In the genomic region with DNA sequence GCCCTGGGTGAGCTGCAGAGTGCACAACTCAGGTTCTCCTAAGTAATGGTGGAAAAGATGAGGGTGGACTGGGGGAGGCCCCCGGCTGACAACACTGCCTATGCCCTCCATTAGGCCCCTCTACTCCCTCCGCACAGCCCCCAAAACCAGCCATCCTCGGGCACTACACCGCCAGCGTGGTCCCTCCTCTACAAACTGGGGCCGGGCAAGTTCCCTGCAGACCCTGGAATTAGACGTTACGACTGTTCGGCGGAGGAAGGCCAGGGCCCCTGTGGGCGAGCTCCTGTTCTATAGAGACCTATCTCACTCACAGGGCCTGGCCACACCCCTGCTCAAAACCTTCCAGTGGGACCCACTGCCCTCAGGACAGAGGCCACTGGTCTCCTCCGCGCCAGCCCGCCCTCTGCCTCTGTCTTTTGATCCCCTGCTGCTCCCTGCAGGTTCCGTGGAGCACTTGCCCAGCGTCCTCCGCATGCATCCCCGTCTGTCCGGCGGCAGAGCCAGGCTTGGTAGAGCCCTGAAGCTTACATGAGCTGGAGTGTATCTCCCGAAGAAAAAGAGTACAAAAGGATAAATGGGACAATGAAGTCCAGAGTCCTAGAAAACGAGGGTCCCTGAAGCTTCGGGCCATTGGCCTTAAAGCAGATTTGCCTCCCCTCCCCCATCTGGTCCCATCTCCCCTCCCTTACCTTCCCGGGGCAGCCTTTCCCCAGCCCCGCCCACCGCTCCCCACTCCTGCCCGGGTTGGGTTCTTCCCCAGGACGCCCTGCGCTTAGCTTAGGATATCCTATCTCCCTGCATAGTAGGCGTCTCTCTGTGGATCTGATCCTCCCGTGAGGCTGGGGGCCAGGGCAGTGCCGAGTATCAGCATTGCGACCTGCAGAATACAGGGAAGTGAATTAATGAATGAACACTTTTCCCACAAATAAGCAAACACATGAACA, we compare ENCODE assay signal across 1 cellular context.
TF ChIP-seq lines count a peak whose summit lies in the region.

No MANE protein-coding gene starts in this region.

TF ChIP-seq in GM23338, 12 proteins besides CTCF, POLR2A, EP300 and RAD21 (continued from another document):
- TF ChIP-seq, protein P1, sequence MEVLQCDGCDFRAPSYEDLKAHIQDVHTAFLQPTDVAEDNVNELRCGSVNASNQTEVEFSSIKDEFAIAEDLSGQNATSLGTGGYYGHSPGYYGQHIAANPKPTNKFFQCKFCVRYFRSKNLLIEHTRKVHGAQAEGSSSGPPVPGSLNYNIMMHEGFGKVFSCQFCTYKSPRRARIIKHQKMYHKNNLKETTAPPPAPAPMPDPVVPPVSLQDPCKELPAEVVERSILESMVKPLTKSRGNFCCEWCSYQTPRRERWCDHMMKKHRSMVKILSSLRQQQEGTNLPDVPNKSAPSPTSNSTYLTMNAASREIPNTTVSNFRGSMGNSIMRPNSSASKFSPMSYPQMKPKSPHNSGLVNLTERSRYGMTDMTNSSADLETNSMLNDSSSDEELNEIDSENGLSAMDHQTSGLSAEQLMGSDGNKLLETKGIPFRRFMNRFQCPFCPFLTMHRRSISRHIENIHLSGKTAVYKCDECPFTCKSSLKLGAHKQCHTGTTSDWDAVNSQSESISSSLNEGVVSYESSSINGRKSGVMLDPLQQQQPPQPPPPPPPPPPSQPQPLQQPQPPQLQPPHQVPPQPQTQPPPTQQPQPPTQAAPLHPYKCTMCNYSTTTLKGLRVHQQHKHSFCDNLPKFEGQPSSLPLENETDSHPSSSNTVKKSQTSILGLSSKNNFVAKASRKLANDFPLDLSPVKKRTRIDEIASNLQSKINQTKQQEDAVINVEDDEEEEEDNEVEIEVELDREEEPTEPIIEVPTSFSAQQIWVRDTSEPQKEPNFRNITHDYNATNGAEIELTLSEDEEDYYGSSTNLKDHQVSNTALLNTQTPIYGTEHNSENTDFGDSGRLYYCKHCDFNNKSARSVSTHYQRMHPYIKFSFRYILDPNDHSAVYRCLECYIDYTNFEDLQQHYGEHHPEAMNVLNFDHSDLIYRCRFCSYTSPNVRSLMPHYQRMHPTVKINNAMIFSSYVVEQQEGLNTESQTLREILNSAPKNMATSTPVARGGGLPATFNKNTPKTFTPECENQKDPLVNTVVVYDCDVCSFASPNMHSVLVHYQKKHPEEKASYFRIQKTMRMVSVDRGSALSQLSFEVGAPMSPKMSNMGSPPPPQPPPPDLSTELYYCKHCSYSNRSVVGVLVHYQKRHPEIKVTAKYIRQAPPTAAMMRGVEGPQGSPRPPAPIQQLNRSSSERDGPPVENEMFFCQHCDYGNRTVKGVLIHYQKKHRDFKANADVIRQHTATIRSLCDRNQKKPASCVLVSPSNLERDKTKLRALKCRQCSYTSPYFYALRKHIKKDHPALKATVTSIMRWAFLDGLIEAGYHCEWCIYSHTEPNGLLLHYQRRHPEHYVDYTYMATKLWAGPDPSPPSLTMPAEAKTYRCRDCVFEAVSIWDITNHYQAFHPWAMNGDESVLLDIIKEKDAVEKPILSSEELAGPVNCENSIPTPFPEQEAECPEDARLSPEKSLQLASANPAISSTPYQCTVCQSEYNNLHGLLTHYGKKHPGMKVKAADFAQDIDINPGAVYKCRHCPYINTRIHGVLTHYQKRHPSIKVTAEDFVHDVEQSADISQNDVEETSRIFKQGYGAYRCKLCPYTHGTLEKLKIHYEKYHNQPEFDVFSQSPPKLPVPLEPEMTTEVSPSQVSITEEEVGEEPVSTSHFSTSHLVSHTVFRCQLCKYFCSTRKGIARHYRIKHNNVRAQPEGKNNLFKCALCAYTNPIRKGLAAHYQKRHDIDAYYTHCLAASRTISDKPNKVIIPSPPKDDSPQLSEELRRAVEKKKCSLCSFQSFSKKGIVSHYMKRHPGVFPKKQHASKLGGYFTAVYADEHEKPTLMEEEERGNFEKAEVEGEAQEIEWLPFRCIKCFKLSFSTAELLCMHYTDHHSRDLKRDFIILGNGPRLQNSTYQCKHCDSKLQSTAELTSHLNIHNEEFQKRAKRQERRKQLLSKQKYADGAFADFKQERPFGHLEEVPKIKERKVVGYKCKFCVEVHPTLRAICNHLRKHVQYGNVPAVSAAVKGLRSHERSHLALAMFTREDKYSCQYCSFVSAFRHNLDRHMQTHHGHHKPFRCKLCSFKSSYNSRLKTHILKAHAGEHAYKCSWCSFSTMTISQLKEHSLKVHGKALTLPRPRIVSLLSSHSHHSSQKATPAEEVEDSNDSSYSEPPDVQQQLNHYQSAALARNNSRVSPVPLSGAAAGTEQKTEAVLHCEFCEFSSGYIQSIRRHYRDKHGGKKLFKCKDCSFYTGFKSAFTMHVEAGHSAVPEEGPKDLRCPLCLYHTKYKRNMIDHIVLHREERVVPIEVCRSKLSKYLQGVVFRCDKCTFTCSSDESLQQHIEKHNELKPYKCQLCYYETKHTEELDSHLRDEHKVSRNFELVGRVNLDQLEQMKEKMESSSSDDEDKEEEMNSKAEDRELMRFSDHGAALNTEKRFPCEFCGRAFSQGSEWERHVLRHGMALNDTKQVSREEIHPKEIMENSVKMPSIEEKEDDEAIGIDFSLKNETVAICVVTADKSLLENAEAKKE (CRISPR knock-in tag; IDR thresholded peaks at IDR 0.05), result no peak
TF ChIP-seq in GM23338: peak in this region for 0.
